ENCODE assay signal across 8 cellular contexts in the genomic region with DNA sequence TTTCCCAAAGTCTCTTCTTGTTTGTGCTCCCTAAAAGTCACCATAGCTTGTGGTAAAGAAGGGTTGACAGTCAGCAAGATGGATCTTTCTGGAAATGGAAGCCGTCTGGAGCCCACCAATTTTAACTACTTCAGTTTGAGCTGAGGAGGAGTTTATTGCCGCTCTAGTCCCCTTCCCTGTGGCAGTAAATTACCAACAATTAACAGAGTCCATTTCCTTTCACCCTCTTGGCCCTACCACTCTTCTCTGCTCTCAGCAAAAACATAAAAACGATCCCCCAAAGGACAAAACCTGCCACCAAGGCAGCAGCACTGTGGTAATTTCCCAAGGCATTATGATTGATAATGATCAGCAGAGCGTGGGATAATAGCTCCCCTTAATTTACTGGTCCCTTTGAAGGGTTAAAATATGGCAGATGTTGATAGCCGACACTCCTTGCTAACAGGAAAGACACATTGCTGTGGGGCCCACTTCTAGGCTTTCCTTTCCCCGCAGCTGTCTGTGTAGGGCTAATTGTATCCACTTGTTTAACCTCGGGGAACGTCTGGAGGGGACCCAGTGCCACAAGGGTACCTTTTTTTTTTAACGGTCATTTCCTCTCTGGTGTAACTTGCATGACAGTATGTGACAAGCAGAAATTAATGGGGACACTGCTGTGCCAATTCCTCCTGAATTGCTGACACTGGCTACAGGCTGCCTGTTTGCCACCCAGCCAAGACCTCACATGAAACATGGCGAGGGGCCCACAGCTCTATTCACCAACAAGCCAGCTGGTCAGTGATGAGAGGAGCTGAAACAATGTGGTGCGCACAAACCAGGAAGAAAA.
DNase-seq lines count a peak whose midpoint lies in the region; ATAC-seq, FAIRE-seq and TF ChIP-seq lines count a peak whose summit lies in the region.

No MANE protein-coding gene starts in this region.

- no peak overlapping the region for H3K4me2 ChIP-seq in A549
- no peak overlapping the region for H3K4me2 ChIP-seq in OCI-LY7 (ENCODE audit: low read length)

- intact Hi-C loops in left ventricle myocardium inferior (cut with micrococcal nuclease) (no loop called here), OCI-LY7 (cut with micrococcal nuclease; ENCODE audit: unreplicated experiment) (no loop called here)

- no peaks in the 10 kb centered on the region for H3K9me3 ChIP-seq in A549
- H3K9me3 ChIP-seq in left ventricle myocardium inferior (replicated peaks) = no peaks in the 10 kb centered on the region
- no peaks in the 10 kb centered on the region for H3K9me3 ChIP-seq in OCI-LY7 (ENCODE audit: low read length)

- H3K4me3 ChIP-seq in A549 (no peak overlapping the region), left ventricle myocardium inferior (no peak overlapping the region), OCI-LY7 (ENCODE audit: low read depth, low read length, poor library complexity, severe bottlenecking) (no peak overlapping the region)

- H3K4me1 ChIP-seq in A549 (peaks cover 73% of the 10 kb centered on the region), left ventricle myocardium inferior (peaks cover 36% of the 10 kb centered on the region), OCI-LY7 (ENCODE audit: insufficient read depth, low read length, poor library complexity, severe bottlenecking) (no peaks in the 10 kb centered on the region)

- 92% methylated on average over 11 of the region's 11 CpGs for WGBS in A549 (ENCODE audit: missing lambda C conversion rate)

- BruUV-seq in OCI-LY7 (replicated peaks; lab: Mats Ljungman, UMichigan) = no TSS peak

- no peaks in the 10 kb centered on the region for H4K20me1 ChIP-seq in OCI-LY7 (ENCODE audit: insufficient read depth, low read length)

- H3K9me2 ChIP-seq in OCI-LY7 (ENCODE audit: insufficient read depth, low read length) = no peaks in the 10 kb centered on the region

- POLR2A ChIA-PET in A549 (lab: Yijun Ruan, JAX) (interaction anchor here (1.1 kb wide), 1 partner anchor 11 kb away, joined by 3 read pairs; no protein-coding TSS in a partner anchor), OCI-LY7 (lab: Charles Lee) (interaction anchor here (0.6 to 2.1 kb wide), 4 partner anchors 11 to 340 kb away, joined by 4 to 7 read pairs (median 4); no protein-coding TSS in a partner anchor)

- H3K79me2 ChIP-seq in OCI-LY7 (ENCODE audit: insufficient read depth, low read depth, low read length) = no peaks in the 10 kb centered on the region

- TF ChIP-seq EP300 in A549 (IDR thresholded peaks at IDR 0.05) = no peak

- H3K36me3 ChIP-seq in left ventricle myocardium inferior (no peaks in the 10 kb centered on the region), OCI-LY7 (ENCODE audit: insufficient read depth, low read length) (peaks cover 12% of the 10 kb centered on the region)

- ATAC-seq in A549 (no peak), GM18519 (IDR thresholded peaks at IDR 0.05; ENCODE audit: low FRiP score, unreplicated experiment) (no peak)

- no peak overlapping the region for H2AFZ ChIP-seq in OCI-LY7 (ENCODE audit: low read length)

- TF ChIP-seq CTCF in A549 (IDR thresholded peaks at IDR 0.05) (no peak), left ventricle myocardium inferior (IDR thresholded peaks at IDR 0.05; ENCODE audit: borderline replicate concordance) (no peak), OCI-LY7 (conservative IDR thresholded peaks at IDR 0.05; ENCODE audit: low read length) (no peak)

- CTCF ChIA-PET in A549 (lab: Yijun Ruan, JAX) = interaction anchor here (0.6 to 2.6 kb wide), 4 partner anchors 11 to 134 kb away, joined by 3 to 11 read pairs (median 4); no protein-coding TSS in a partner anchor
- CTCF ChIA-PET in OCI-LY7 (lab: Charles Lee; ENCODE audit: unreplicated experiment) = no interaction called here

- FAIRE-seq in A549 (lab: Jason Lieb, UNC) = no peak
- peak; percentile 74 for FAIRE-seq in GM19239 (lab: Jason Lieb, UNC)

- DNase-seq in A549 (ENCODE audit: low read depth in 1 of 2, low spot score in 1 of 2) (no peak), GM19239 (ENCODE audit: insufficient read length, low spot score) (no peak), RPMI7951 (ENCODE audit: low read depth) (peak; percentile 84), left ventricle myocardium inferior (peak; percentile 28), OCI-LY7 (ENCODE audit: low spot score) (no peak)
- no peak for DNase-seq in effector CD4-positive, alpha-beta T cell
- no peak for DNase-seq in stimulated activated CD4-positive, alpha-beta T cell treated with anti-CD3 and anti-CD28 coated beads, Interleukin-1b, Interleukin-23, amount 100 ng/mL, for 48 hours

- no peak for TF ChIP-seq RAD21 in A549 (conservative IDR thresholded peaks at IDR 0.05 in 1 of 2, IDR thresholded peaks at IDR 0.05 in 1 of 2)

- no peaks in the 10 kb centered on the region for H3K27me3 ChIP-seq in left ventricle myocardium inferior (ENCODE audit: low read depth)

- H3K27ac ChIP-seq in A549 (peak overlapping the region; percentile 88 to 89), left ventricle myocardium inferior (replicated peaks) (no peak overlapping the region), OCI-LY7 (ENCODE audit: low read depth, low read length, poor library complexity, severe bottlenecking) (no peak overlapping the region)

- TF ChIP-seq POLR2A in A549 (IDR thresholded peaks at IDR 0.05; ENCODE audit: low read length) = no peak

TF ChIP-seq in A549, 52 proteins besides CTCF, POLR2A, EP300 and RAD21:
- no peak for TF ChIP-seq JUN (IDR thresholded peaks at IDR 0.05)

Comparison
In these comparisons a context has a peak if more than half of its experiments do, and no peak if none do; other contexts are left out.
1. DNase-seq: peak in RPMI7951 (single experiment) and left ventricle myocardium inferior (single experiment); none in A549 (0 of 2), GM19239 (single experiment), effector CD4-positive, alpha-beta T cell (single experiment), stimulated activated CD4-positive, alpha-beta T cell treated with anti-CD3 and anti-CD28 coated beads, Interleukin-1b, Interleukin-23, amount 100 ng/mL, for 48 hours (single experiment) and OCI-LY7 (single experiment).
2. H3K27ac ChIP-seq: peak in A549 (2 of 2); none in left ventricle myocardium inferior (single experiment) and OCI-LY7 (single experiment).